In genomic region chr5:138870611-138871010, GRCh38 we compare ENCODE assay signal across 1 cellular context.
TF ChIP-seq lines count a peak whose summit lies in the region.

No MANE protein-coding gene starts in this region.

TF ChIP-seq in GM12878, 131 proteins besides CTCF, POLR2A, EP300 and RAD21 (continued from another document):
- TF ChIP-seq BCLAF1 (IDR thresholded peaks at IDR 0.05) (no peak), IRF4 (IDR thresholded peaks at IDR 0.05; ENCODE audit: low read depth, low read length) (no peak), ZBED1 (IDR thresholded peaks at IDR 0.05; ENCODE audit: borderline replicate concordance) (no peak), ZZZ3 (IDR thresholded peaks at IDR 0.05; ENCODE audit: control insufficient read depth, insufficient read length, low read depth) (no peak), EED (IDR thresholded peaks at IDR 0.05; ENCODE audit: low read depth) (no peak), NFIC (IDR thresholded peaks at IDR 0.05; ENCODE audit: low read depth, low read length) (no peak)
- TF ChIP-seq, protein P1, sequence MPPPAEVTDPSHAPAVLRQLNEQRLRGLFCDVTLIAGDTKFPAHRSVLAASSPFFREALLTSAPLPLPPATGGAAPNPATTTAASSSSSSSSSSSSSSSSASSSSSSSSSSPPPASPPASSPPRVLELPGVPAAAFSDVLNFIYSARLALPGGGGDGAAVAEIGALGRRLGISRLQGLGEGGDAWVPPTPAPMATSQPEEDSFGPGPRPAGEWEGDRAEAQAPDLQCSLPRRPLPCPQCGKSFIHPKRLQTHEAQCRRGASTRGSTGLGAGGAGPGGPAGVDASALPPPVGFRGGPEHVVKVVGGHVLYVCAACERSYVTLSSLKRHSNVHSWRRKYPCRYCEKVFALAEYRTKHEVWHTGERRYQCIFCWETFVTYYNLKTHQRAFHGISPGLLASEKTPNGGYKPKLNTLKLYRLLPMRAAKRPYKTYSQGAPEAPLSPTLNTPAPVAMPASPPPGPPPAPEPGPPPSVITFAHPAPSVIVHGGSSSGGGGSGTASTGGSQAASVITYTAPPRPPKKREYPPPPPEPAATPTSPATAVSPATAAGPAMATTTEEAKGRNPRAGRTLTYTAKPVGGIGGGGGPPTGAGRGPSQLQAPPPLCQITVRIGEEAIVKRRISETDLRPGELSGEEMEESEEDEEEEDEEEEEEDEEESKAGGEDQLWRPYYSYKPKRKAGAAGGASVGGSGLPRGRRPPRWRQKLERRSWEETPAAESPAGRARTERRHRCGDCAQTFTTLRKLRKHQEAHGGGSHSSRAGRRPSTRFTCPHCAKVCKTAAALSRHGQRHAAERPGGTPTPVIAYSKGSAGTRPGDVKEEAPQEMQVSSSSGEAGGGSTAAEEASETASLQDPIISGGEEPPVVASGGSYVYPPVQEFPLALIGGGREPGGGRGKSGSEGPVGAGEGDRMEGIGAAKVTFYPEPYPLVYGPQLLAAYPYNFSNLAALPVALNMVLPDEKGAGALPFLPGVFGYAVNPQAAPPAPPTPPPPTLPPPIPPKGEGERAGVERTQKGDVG (CRISPR knock-in tag; IDR thresholded peaks at IDR 0.05) = no peak
